9 cellular contexts compared by ENCODE assay signal in the genomic region with DNA sequence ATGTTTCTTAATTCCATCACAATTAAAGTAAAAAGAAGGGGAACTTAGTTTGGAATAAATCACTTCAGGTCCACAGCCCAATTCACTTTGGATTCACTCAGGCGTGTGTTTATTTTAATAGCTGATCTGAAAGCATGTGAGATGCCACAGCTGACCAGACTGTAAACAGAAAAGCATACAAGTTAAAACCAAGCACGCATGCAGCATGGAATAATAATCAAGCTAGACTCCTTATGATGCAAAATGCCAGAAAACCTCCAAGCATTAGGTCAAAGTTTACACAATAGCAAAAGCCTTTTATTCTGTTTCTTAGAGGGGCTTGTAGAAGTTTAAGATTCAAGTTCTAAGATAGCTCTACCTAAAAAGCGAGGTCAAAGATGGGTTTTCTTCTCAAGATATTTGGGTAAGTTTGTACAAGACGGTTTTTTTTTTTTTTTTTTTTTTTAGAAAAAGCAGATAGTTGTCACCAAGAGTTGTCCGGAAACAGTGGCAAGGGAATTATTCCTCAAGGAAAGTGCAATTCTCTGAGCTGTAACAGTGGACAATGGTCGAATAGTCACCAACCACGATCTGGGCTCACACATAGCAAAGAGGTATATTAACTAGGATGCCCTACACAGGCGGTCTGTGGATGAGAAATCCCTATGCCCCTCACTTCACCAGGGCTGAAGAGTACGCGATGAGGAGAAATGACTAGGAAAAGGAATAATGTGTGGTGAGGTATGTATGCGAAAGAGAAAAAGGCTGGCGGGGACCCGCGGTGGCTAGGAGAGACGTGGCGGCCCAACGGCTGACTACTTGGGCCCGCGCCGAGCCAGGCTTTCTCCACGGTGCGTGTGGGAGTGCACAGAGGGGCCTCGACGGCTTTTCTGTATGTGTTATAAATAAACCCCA. TPM values are rescaled to one million over a fixed set of nuclear protein-coding genes. Genes with fewer than 3 reads are reported as not detected.
DNase-seq lines count a peak whose midpoint lies in the region; ATAC-seq and TF ChIP-seq lines count a peak whose summit lies in the region.
"Had no signal": no experiment of that assay in that cellular context is flagged by ENCODE, and none has a peak within 500 bp of the region (broad histone marks: within the 10 kb centered on the region; RNA-seq: fewer than 3 reads in every experiment).

No MANE protein-coding gene starts in this region.

- CTCF ChIA-PET in CD8-positive, alpha-beta T cell (lab: Charles Lee) = no interaction called here

- no peak for TF ChIP-seq POLR2A in ovary (IDR thresholded peaks at IDR 0.05)

- H3K27ac Mint-ChIP-seq in CD8-positive, alpha-beta T cell = no peak overlapping the region
- H3K27ac Mint-ChIP-seq: T-helper 1 cell treated with Interleukin-12 subunit alpha and Interleukin-12 subunit beta and Interleukin-4 antibody, amounts not matched to agents 30 μg/mL and 1 μg/mL, for 36 hours had no signal

- H3K36me3 ChIP-seq in CD8-positive, alpha-beta T cell (ENCODE audit: insufficient read depth, low read length) = no peaks in the 10 kb centered on the region
- no peaks in the 10 kb centered on the region for H3K36me3 ChIP-seq in ovary

- no peak overlapping the region for H3K4me3 ChIP-seq in CD8-positive, alpha-beta T cell (ENCODE audit: low read depth, low read length)
- peak overlapping the region; percentile 65 for H3K4me3 ChIP-seq in ovary

- no peak for ATAC-seq in CD8-positive, alpha-beta T cell
- no peak for ATAC-seq in HG03520 (IDR thresholded peaks at IDR 0.05; ENCODE audit: unreplicated experiment)
- no peak for ATAC-seq in GM19023 (IDR thresholded peaks at IDR 0.05; ENCODE audit: unreplicated experiment)
- ATAC-seq in HG03521 (IDR thresholded peaks at IDR 0.05; ENCODE audit: unreplicated experiment) = no peak

- TF ChIP-seq EP300 in ovary (IDR thresholded peaks at IDR 0.05) = no peak

- no peaks in the 10 kb centered on the region for H3K9me3 ChIP-seq in CD8-positive, alpha-beta T cell (ENCODE audit: low read length)
- H3K9me3 ChIP-seq in ovary = no peaks in the 10 kb centered on the region

- WGBS in ovary, 3 donors = 23 to 34% (median 30%) methylated on average over 24 of the region's 24 CpGs

- intact Hi-C loops in CD8-positive, alpha-beta T cell (cut with DNase I, micrococcal nuclease) = no loop called here
- intact Hi-C loops in ovary (cut with DNase I) = no loop called here

- DNase-seq in CD8-positive, alpha-beta T cell = no peak
- DNase-seq in SW480 (ENCODE audit: low spot score) (peak; percentile 28), glomerular visceral epithelial cell (ENCODE audit: extremely low spot score) (peak; percentile 8), ovary (no peak), NCI-H1436 treated with DMSO at 0.1 percent for 48 hours (lab: John Stamatoyannopoulos, UW) (no peak)

- TF ChIP-seq CTCF in CD8-positive, alpha-beta T cell (IDR thresholded peaks at IDR 0.05) = no peak
- no peak for TF ChIP-seq CTCF in ovary (IDR thresholded peaks at IDR 0.05)

- no peaks in the 10 kb centered on the region for H3K4me1 ChIP-seq in CD8-positive, alpha-beta T cell (ENCODE audit: insufficient read depth, low read length)
- no peaks in the 10 kb centered on the region for H3K4me1 ChIP-seq in ovary (ENCODE audit: insufficient read depth)

- peaks cover 5% of the 10 kb centered on the region for H3K4me1 Mint-ChIP-seq in CD8-positive, alpha-beta T cell (ENCODE audit: low read depth)

- no peaks in the 10 kb centered on the region for H3K27me3 ChIP-seq in CD8-positive, alpha-beta T cell (ENCODE audit: insufficient read depth, low read length)
- H3K27me3 ChIP-seq in ovary = no peaks in the 10 kb centered on the region

- no peaks in the 10 kb centered on the region for H3K9me3 Mint-ChIP-seq in CD8-positive, alpha-beta T cell
- H3K9me3 Mint-ChIP-seq: T-helper 1 cell treated with Interleukin-12 subunit alpha and Interleukin-12 subunit beta and Interleukin-4 antibody, amounts not matched to agents 30 μg/mL and 1 μg/mL, for 36 hours had no signal

- H3K27me3 Mint-ChIP-seq in CD8-positive, alpha-beta T cell (ENCODE audit: low read depth) = peaks cover 19% of the 10 kb centered on the region

- H3K4me3 Mint-ChIP-seq in CD8-positive, alpha-beta T cell = peak overlapping the region; percentile 26
- H3K4me3 Mint-ChIP-seq: T-helper 1 cell treated with Interleukin-12 subunit alpha and Interleukin-12 subunit beta and Interleukin-4 antibody, amounts not matched to agents 30 μg/mL and 1 μg/mL, for 36 hours had no signal

- H3K27ac ChIP-seq in CD8-positive, alpha-beta T cell (ENCODE audit: low read depth, low read length) = no peak overlapping the region
- peak overlapping the region; percentile 21 to 44 for H3K27ac ChIP-seq in ovary

- POLR2A ChIA-PET in CD8-positive, alpha-beta T cell (lab: Charles Lee) = no interaction called here

- H3K36me3 Mint-ChIP-seq in CD8-positive, alpha-beta T cell = no peaks in the 10 kb centered on the region

RNA-seq across cellular contexts. Expression of gene PRRG1, which starts 0.7 kb away (rescaled TPM):
- total RNA-seq in CD8-positive, alpha-beta T cell = not detected
- 10 to 100 TPM in 1 of 7 donors, 1 to 10 TPM in 6; 6.4 to 11.1 (median 8.3) TPM for total RNA-seq in ovary
- polyA plus RNA-seq in ovary = 1 to 10 TPM; 3.3 to 8.3 TPM

Comparison
In these comparisons a context has a peak if more than half of its experiments do, and no peak if none do; other contexts are left out.
1. DNase-seq: peak in SW480 (single experiment) and glomerular visceral epithelial cell (single experiment); none in CD8-positive, alpha-beta T cell (0 of 7), ovary (0 of 5) and NCI-H1436 treated with DMSO at 0.1 percent for 48 hours (single experiment).
2. RNA of gene PRRG1, which starts 0.7 kb away (total RNA-seq): 6.4 to 11.1 TPM in ovary; not detected in CD8-positive, alpha-beta T cell; every median in the first group is over 4 times any median in the second.